In genomic region chr13:92950771-92951170, GRCh38 we compare ENCODE assay signal across 24 cellular contexts.
"Had no signal": no experiment of that assay in that cellular context is flagged by ENCODE, and none has a peak within 500 bp of the region (broad histone marks: within the 10 kb centered on the region; RNA-seq: fewer than 3 reads in every experiment).

No MANE protein-coding gene starts in this region.

- H3K36me3 Mint-ChIP-seq: immature natural killer cell; memory B cell; naive thymus-derived CD4-positive, alpha-beta T cell; stimulated activated effector memory CD8-positive, alpha-beta T cell treated with anti-CD3 and anti-CD28 coated beads, Interleukin-12 subunit alpha, Interleukin-12 subunit beta, amount 100 ng/mL, for 72 hours had no signal

- H3K27me3 ChIP-seq: esophagus squamous epithelium, stomach, thyroid gland, vagina had no signal

- H3K27ac Mint-ChIP-seq: immature natural killer cell; memory B cell; naive thymus-derived CD4-positive, alpha-beta T cell; nephron progenitor cell; progenitor cell of endocrine pancreas; stimulated activated effector memory CD8-positive, alpha-beta T cell treated with anti-CD3 and anti-CD28 coated beads, Interleukin-12 subunit alpha, Interleukin-12 subunit beta, amount 100 ng/mL, for 72 hours had no signal

- H3K36me3 ChIP-seq: esophagus squamous epithelium, stomach, thyroid gland, vagina had no signal

- H3K9me3 ChIP-seq: esophagus squamous epithelium, stomach, thyroid gland, vagina had no signal

- H3K4me1 Mint-ChIP-seq: immature natural killer cell; memory B cell; naive thymus-derived CD4-positive, alpha-beta T cell; stimulated activated effector memory CD8-positive, alpha-beta T cell treated with anti-CD3 and anti-CD28 coated beads, Interleukin-12 subunit alpha, Interleukin-12 subunit beta, amount 100 ng/mL, for 72 hours had no signal

- H3K27ac ChIP-seq: coronary artery, esophagus squamous epithelium, parathyroid adenoma, stomach, thyroid gland, vagina had no signal

- H3K9me3 Mint-ChIP-seq: nephron progenitor cell had no signal

- H3K4me3 Mint-ChIP-seq: immature natural killer cell; memory B cell; naive thymus-derived CD4-positive, alpha-beta T cell; nephron progenitor cell; stimulated activated effector memory CD8-positive, alpha-beta T cell treated with anti-CD3 and anti-CD28 coated beads, Interleukin-12 subunit alpha, Interleukin-12 subunit beta, amount 100 ng/mL, for 72 hours had no signal

- H3K9ac ChIP-seq: parathyroid adenoma had no signal

- DNase-seq: dermis blood vessel endothelial cell; effector memory CD4-positive, alpha-beta T cell; esophagus squamous epithelium; foreskin melanocyte; hypothalamus; immature natural killer cell; islet precursor cell; midbrain; naive thymus-derived CD4-positive, alpha-beta T cell; nephron progenitor cell; stimulated activated CD4-positive, alpha-beta T cell treated with anti-CD3 and anti-CD28 coated beads, Interleukin-2, amount 100 ng/mL, for 24 hours; stimulated activated CD4-positive, alpha-beta T cell treated with anti-CD3 and anti-CD28 coated beads, Interleukin-4, amount 100 ng/mL, for 24 hours; stimulated activated naive CD4-positive, alpha-beta T cell treated with Interleukin-2 at 50 U/mL for 16 hours; stomach; thyroid gland; trophoblast cell had no signal

- H3K4me1 ChIP-seq: esophagus squamous epithelium, parathyroid adenoma, stomach, thyroid gland, vagina had no signal

- ATAC-seq: naive thymus-derived CD4-positive, alpha-beta T cell; sciatic nerve; stimulated activated effector memory CD8-positive, alpha-beta T cell treated with anti-CD3 and anti-CD28 coated beads, Interleukin-12 subunit alpha, Interleukin-12 subunit beta, amount 100 ng/mL, for 72 hours had no signal

- H3K4me3 ChIP-seq: coronary artery, esophagus squamous epithelium, lung, stomach, thyroid gland, vagina had no signal

- H3K27me3 Mint-ChIP-seq: memory B cell; naive thymus-derived CD4-positive, alpha-beta T cell; progenitor cell of endocrine pancreas had no signal

- H2AFZ ChIP-seq: parathyroid adenoma had no signal
